ENCODE assay signal across 1 cellular context in genomic region chr20:50520222-50520877, GRCh38.
TF ChIP-seq lines count a peak whose summit lies in the region.

No MANE protein-coding gene starts in this region.

TF ChIP-seq in WTC11, 78 proteins besides CTCF, POLR2A, EP300 and RAD21 (continued from another document):
- no peak for TF ChIP-seq NR3C1 (CRISPR knock-in tag; conservative IDR thresholded peaks at IDR 0.05; ENCODE audit: low read depth)
